Comparison of ENCODE assay signal across 27 cellular contexts in the genomic region with DNA sequence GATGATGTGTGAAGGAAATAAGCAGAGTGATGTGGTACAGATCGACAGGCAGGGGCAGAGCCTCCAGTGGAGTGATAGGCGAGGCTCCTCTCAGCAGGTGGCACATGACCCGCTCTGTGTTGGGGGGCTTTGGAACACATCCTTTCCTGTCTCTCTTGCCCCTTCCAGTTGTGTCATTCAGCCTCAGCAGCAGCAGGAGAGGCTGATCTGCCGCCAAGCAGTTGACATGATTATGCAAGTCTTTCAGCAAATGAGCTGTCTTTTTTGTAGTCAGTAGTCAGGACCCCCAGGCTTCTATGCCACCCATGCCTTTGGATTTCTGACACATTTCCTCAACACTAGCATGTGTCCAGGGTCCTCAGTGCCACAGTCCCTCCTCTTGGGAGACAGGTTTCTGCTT.
"Had no signal": no experiment of that assay in that cellular context is flagged by ENCODE, and none has a peak within 500 bp of the region (broad histone marks: within the 10 kb centered on the region; RNA-seq: fewer than 3 reads in every experiment).

No MANE protein-coding gene starts in this region.

- H3K4me1 ChIP-seq: colonic mucosa, esophagus squamous epithelium, gastrocnemius medialis, left lung, lower lobe of right lung had no signal

- H3K27ac Mint-ChIP-seq: dendritic cell treated with granulocyte-macrophage colony-stimulating factor and Interleukin-4, amounts not matched to agents 40 ng/mL and 50 ng/mL, for 4 days; effector memory CD8-positive, alpha-beta T cell; endodermal cell; immature natural killer cell; memory B cell had no signal

- ATAC-seq: effector memory CD8-positive, alpha-beta T cell; esophagus mucosa; gastrocnemius medialis; left cardiac atrium; left lung; left ventricle myocardium superior; lower lobe of right lung had no signal

- H3K27me3 Mint-ChIP-seq: dendritic cell treated with granulocyte-macrophage colony-stimulating factor and Interleukin-4, amounts not matched to agents 40 ng/mL and 50 ng/mL, for 4 days had no signal

- DNase-seq: colonic mucosa; cortex of kidney; effector CD8-positive, alpha-beta T cell; effector memory CD8-positive, alpha-beta T cell; endodermal cell; erythroblast; esophagus squamous epithelium; foreskin fibroblast; foreskin melanocyte; gastrocnemius medialis; glutamatergic neuron; head of caudate nucleus; hypothalamus; immature natural killer cell; islet precursor cell; left cardiac atrium; left lung; left ventricle myocardium superior; lower lobe of right lung; mammary epithelial cell; mesendoderm; midbrain had no signal

- H3K36me3 Mint-ChIP-seq: immature natural killer cell had no signal

- H3K27me3 ChIP-seq: colonic mucosa, gastrocnemius medialis, hepatocyte had no signal

- H3K27ac ChIP-seq: colonic mucosa, epithelial cell of prostate, esophagus squamous epithelium, gastrocnemius medialis, hepatocyte, left lung, lower lobe of right lung had no signal

- H3K4me1 Mint-ChIP-seq: immature natural killer cell, memory B cell had no signal

- H3K4me3 Mint-ChIP-seq: dendritic cell treated with granulocyte-macrophage colony-stimulating factor and Interleukin-4, amounts not matched to agents 40 ng/mL and 50 ng/mL, for 4 days; effector memory CD8-positive, alpha-beta T cell; endodermal cell; immature natural killer cell; memory B cell had no signal

- H2AFZ ChIP-seq: hepatocyte had no signal

- H3K9me3 ChIP-seq: colonic mucosa, gastrocnemius medialis had no signal

- H3K4me3 ChIP-seq: colonic mucosa, esophagus squamous epithelium, gastrocnemius medialis, hepatocyte, left lung, lower lobe of right lung had no signal

- H3K79me2 ChIP-seq: hepatocyte had no signal

- H3K36me3 ChIP-seq: colonic mucosa, esophagus squamous epithelium, gastrocnemius medialis, left lung, lower lobe of right lung had no signal

- H3K4me2 ChIP-seq: hepatocyte had no signal
